Comparison of ENCODE assay signal across 21 cellular contexts in the genomic region with DNA sequence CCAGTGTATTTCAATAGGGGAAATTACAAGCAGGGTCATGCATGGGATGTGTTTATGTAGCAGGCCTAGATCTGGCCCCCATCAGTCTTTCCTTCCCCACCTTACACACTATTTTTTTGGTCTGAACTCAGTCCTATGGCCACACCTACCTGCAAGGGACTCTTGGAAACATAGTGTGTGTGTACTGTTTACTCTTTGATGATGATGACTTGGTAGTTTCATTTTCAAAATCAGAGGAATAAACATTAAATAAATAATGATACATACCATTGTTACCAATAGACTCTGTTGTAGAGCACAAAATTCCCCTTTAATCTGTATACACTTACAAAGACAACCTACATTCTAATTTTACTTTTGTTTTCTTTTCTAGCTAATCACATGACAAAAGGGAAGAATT.
"Had no signal": no experiment of that assay in that cellular context is flagged by ENCODE, and none has a peak within 500 bp of the region (broad histone marks: within the 10 kb centered on the region; RNA-seq: fewer than 3 reads in every experiment).

No MANE protein-coding gene starts in this region.

- DNase-seq: Karpas-422, KG1, MG63, NCI-H1092, NCI-H1105 treated with DMSO at 0.1 percent for 48 hours, NCI-H1417 treated with DMSO at 0.1 percent for 48 hours, NCI-H146, NCI-H1694 treated with DMSO at 0.1 percent for 48 hours, NCI-H1930, NCI-H2081 treated with DMSO at 0.1 percent for 48 hours, NCI-H2171, NCI-H226, NCI-H446, NCI-H510A, NCI-H524 treated with DMSO at 0.1 percent for 48 hours, NCI-H69, NCI-H774, SHP77, SK-N-SH had no signal

- H3K9ac ChIP-seq: SK-N-SH had no signal

- H3K27ac ChIP-seq: RWPE1 had no signal

- ATAC-seq: Panc1 had no signal

- H3K4me3 ChIP-seq: MG63 had no signal

- H3K27me3 ChIP-seq: MG63 had no signal
